ENCODE assay signal across 8 cellular contexts in the genomic region with DNA sequence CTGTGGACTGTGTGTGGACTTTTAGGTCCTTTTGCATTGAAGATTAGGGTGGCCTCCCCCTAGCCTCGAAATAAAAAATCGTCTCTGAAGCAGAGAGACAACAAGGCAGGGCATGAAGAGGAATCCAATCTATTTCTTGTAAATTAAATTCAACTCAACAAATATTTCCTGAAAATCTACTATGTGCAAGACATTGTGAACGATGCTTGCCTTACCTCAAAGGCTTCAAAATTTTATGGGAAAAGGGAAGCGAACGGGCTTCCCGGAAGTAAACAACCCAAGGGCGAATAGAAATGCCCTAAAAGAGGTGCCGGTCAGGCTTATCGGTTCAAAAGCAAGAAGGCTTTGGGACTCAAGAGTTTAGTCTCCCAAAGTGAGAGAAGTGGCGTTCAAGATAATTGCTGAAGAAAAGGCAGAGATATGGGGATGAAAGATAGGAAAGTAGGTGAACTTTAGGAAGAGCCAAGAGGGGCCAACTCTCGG. TPM values are rescaled to one million over a fixed set of nuclear protein-coding genes. Genes with fewer than 3 reads are reported as not detected.
DNase-seq lines count a peak whose midpoint lies in the region; ATAC-seq and TF ChIP-seq lines count a peak whose summit lies in the region.

No MANE protein-coding gene starts in this region.

- H3K4me1 ChIP-seq in thyroid gland = peaks cover 18 to 23% of the 10 kb centered on the region in 2 donors

- H3K36me3 ChIP-seq in kidney epithelial cell (ENCODE audit: control insufficient read depth, insufficient read depth, low read length) (no peaks in the 10 kb centered on the region), thyroid gland (no peaks in the 10 kb centered on the region)

- H3K4me1 Mint-ChIP-seq in activated T-cell treated with anti-CD3 and anti-CD28 coated beads, Interleukin-2, amount 50 U/mL, for 72 hours (ENCODE audit: low read depth) = peaks cover 39% of the 10 kb centered on the region
- H3K4me1 Mint-ChIP-seq in activated naive CD8-positive, alpha-beta T cell treated with anti-CD3 and anti-CD28 coated beads, Interleukin-2, amount 10 ng/mL, durations not matched to agents 7 days and 5 days = peaks cover 25% of the 10 kb centered on the region

- H3K27ac ChIP-seq in thyroid gland = peak overlapping the region; percentile 40 to 51 (median 48)

- H3K4me3 ChIP-seq in NB4 (ENCODE audit: low read depth, low read length) (peak overlapping the region; percentile 79), kidney epithelial cell (ENCODE audit: low read depth, low read length) (peak overlapping the region; percentile 81), thyroid gland (replicated peaks in 1 of 3) (peak overlapping the region; percentile 46 to 54 (median 48))

- intact Hi-C loops in thyroid gland (cut with DNase I) = loop anchor here (10.0 kb wide), 1 partner anchor 134 kb away; no protein-coding TSS in a partner anchor

- POLR2A ChIA-PET in activated naive CD8-positive, alpha-beta T cell treated with anti-CD3 and anti-CD28 coated beads, Interleukin-2, amount 10 ng/mL, durations not matched to agents 7 days and 5 days (lab: Charles Lee) = interaction anchor here (0.6 to 1.7 kb wide), 6 partner anchors 48 to 1877 kb away, joined by 3 to 8 read pairs (median 5); a partner anchor contains a TSS

- no peaks in the 10 kb centered on the region for H3K9me3 Mint-ChIP-seq in activated T-cell treated with anti-CD3 and anti-CD28 coated beads, Interleukin-2, amount 50 U/mL, for 72 hours
- H3K9me3 Mint-ChIP-seq in activated naive CD8-positive, alpha-beta T cell treated with anti-CD3 and anti-CD28 coated beads, Interleukin-2, amount 10 ng/mL, durations not matched to agents 7 days and 5 days = no peaks in the 10 kb centered on the region

- H3K27me3 ChIP-seq in kidney epithelial cell (ENCODE audit: control insufficient read depth, insufficient read depth, low read length) = no peaks in the 10 kb centered on the region
- no peaks in the 10 kb centered on the region for H3K27me3 ChIP-seq in thyroid gland

- no peaks in the 10 kb centered on the region for H3K9me3 ChIP-seq in thyroid gland

- TF ChIP-seq POLR2A in NB4 (IDR thresholded peaks at IDR 0.05; ENCODE audit: extremely low read depth, insufficient read length) (no peak), thyroid gland (IDR thresholded peaks at IDR 0.05) (no peak)

- peak overlapping the region; percentile 98 to 99 for H3K4me3 Mint-ChIP-seq in activated T-cell treated with anti-CD3 and anti-CD28 coated beads, Interleukin-2, amount 50 U/mL, for 72 hours
- H3K4me3 Mint-ChIP-seq in activated naive CD8-positive, alpha-beta T cell treated with anti-CD3 and anti-CD28 coated beads, Interleukin-2, amount 10 ng/mL, durations not matched to agents 7 days and 5 days = peak overlapping the region; percentile 97

- H3K27me3 Mint-ChIP-seq in activated T-cell treated with anti-CD3 and anti-CD28 coated beads, Interleukin-2, amount 50 U/mL, for 72 hours (ENCODE audit: low read depth) = no peaks in the 10 kb centered on the region
- H3K27me3 Mint-ChIP-seq in activated naive CD8-positive, alpha-beta T cell treated with anti-CD3 and anti-CD28 coated beads, Interleukin-2, amount 10 ng/mL, durations not matched to agents 7 days and 5 days = no peaks in the 10 kb centered on the region

- H3K36me3 Mint-ChIP-seq in activated T-cell treated with anti-CD3 and anti-CD28 coated beads, Interleukin-2, amount 50 U/mL, for 72 hours (ENCODE audit: insufficient read depth in 2 of 2) = peaks cover 0 to 2% of the 10 kb centered on the region in 2 donors
- no peaks in the 10 kb centered on the region for H3K36me3 Mint-ChIP-seq in activated naive CD8-positive, alpha-beta T cell treated with anti-CD3 and anti-CD28 coated beads, Interleukin-2, amount 10 ng/mL, durations not matched to agents 7 days and 5 days

- WGBS in thyroid gland, 2 donors = 1 to 2% methylated on average over 11 of the region's 11 CpGs

- TF ChIP-seq CTCF in NB4 (IDR thresholded peaks at IDR 0.05; ENCODE audit: low read depth, low read length) (no peak), kidney epithelial cell (IDR thresholded peaks at IDR 0.05; ENCODE audit: insufficient read depth, low read length, poor library complexity, severe bottlenecking) (no peak), thyroid gland (IDR thresholded peaks at IDR 0.05) (no peak)

- ATAC-seq in activated T-cell treated with anti-CD3 and anti-CD28 coated beads, Interleukin-2, amount 50 U/mL, for 72 hours (replicated peaks in 1 of 2) = peak in 1 of 2 donors; percentile 0
- no peak for ATAC-seq in activated naive CD8-positive, alpha-beta T cell treated with anti-CD3 and anti-CD28 coated beads, Interleukin-2, amount 10 ng/mL, durations not matched to agents 7 days and 5 days (ENCODE audit: low read depth)

- no peak for DNase-seq in activated T-cell treated with anti-CD3 and anti-CD28 coated beads, Interleukin-2, amount 50 U/mL, for 72 hours
- no peak for DNase-seq in activated T-cell treated with anti-CD3 and anti-CD28 coated beads, Interleukin-2, amount 50 U/mL, for 1 hour
- peak; percentile 76 for DNase-seq in NB4 (ENCODE audit: low read depth)
- DNase-seq in activated naive CD8-positive, alpha-beta T cell treated with anti-CD3 and anti-CD28 coated beads, Interleukin-2, amount 10 ng/mL, durations not matched to agents 7 days and 5 days = no peak
- no peak for DNase-seq in kidney epithelial cell (ENCODE audit: low read depth)
- peak; percentile 2 to 11 for DNase-seq in thyroid gland
- no peak for DNase-seq in NCI-H774 (lab: John Stamatoyannopoulos, UW)
- DNase-seq in HT-29 (ENCODE audit: low spot score) = no peak

- peak overlapping the region; percentile 99 for H3K27ac Mint-ChIP-seq in activated T-cell treated with anti-CD3 and anti-CD28 coated beads, Interleukin-2, amount 50 U/mL, for 72 hours
- H3K27ac Mint-ChIP-seq in activated naive CD8-positive, alpha-beta T cell treated with anti-CD3 and anti-CD28 coated beads, Interleukin-2, amount 10 ng/mL, durations not matched to agents 7 days and 5 days = peak overlapping the region; percentile 98

RNA-seq across cellular contexts. Expression of a gene that starts 0.5 kb away (rescaled TPM):
- total RNA-seq in activated T-cell treated with anti-CD3 and anti-CD28 coated beads, Interleukin-2, amount 50 U/mL, for 72 hours = 1 to 10 TPM; 5.8 to 7.4 TPM
- 1 to 10 TPM; 6.6 to 7.5 TPM for total RNA-seq in activated naive CD8-positive, alpha-beta T cell treated with anti-CD3 and anti-CD28 coated beads, Interleukin-2, amount 10 ng/mL, durations not matched to agents 7 days and 5 days
- 1.0 and 1.2 TPM in 2 replicates for total RNA-seq in kidney epithelial cell
- total RNA-seq in thyroid gland = 1 to 10 TPM; 1.7 to 7.8 (median 4.6) TPM
- total RNA-seq in HT-29 (2014; rRNA removed; shearing (Covaris generic)) = 8.0 and 8.4 TPM in 2 replicates

RNA-seq across cellular contexts. Expression of a gene that starts 0.8 kb away (rescaled TPM):
- total RNA-seq in activated T-cell treated with anti-CD3 and anti-CD28 coated beads, Interleukin-2, amount 50 U/mL, for 72 hours = 10 to 100 TPM; 27.2 to 35.3 TPM
- 10 to 100 TPM; 22.8 to 26.3 TPM for total RNA-seq in activated naive CD8-positive, alpha-beta T cell treated with anti-CD3 and anti-CD28 coated beads, Interleukin-2, amount 10 ng/mL, durations not matched to agents 7 days and 5 days
- 18.1 and 30.0 TPM in 2 replicates for total RNA-seq in kidney epithelial cell
- 1 to 10 TPM; 3.0 to 8.7 (median 4.8) TPM for total RNA-seq in thyroid gland
- 15.9 and 16.4 TPM in 2 replicates for total RNA-seq in HT-29 (2014; rRNA removed; shearing (Covaris generic))

RNA-seq across cellular contexts. Expression of a gene that starts 48.2 kb away (rescaled TPM):
- 1 to 10 TPM; 1.7 TPM for total RNA-seq in activated T-cell treated with anti-CD3 and anti-CD28 coated beads, Interleukin-2, amount 50 U/mL, for 72 hours
- 1 to 10 TPM; 4.7 to 5.5 TPM for total RNA-seq in activated naive CD8-positive, alpha-beta T cell treated with anti-CD3 and anti-CD28 coated beads, Interleukin-2, amount 10 ng/mL, durations not matched to agents 7 days and 5 days
- total RNA-seq in kidney epithelial cell (3.8 and 4.9 TPM in 2 replicates), thyroid gland (1 to 10 TPM; 3.2 to 9.2 (median 6.0) TPM)
- total RNA-seq in HT-29 (2014; rRNA removed; shearing (Covaris generic)) = 26.5 and 29.5 TPM in 2 replicates

Comparison
In these comparisons a context has a peak if more than half of its experiments do, and no peak if none do; other contexts are left out.
1. DNase-seq: peak in NB4 (single experiment) and thyroid gland (2 of 2); none in activated T-cell treated with anti-CD3 and anti-CD28 coated beads, Interleukin-2, amount 50 U/mL, for 72 hours (0 of 2), activated T-cell treated with anti-CD3 and anti-CD28 coated beads, Interleukin-2, amount 50 U/mL, for 1 hour (single experiment), activated naive CD8-positive, alpha-beta T cell treated with anti-CD3 and anti-CD28 coated beads, Interleukin-2, amount 10 ng/mL, durations not matched to agents 7 days and 5 days (single experiment), kidney epithelial cell (single experiment), NCI-H774 (single experiment) and HT-29 (single experiment).
2. Peak in every context shown above with its lines, with median percentiles within 50 percentile points of each other: H3K4me3 ChIP-seq.